Comparison of ENCODE assay signal across 1 cellular context in the genomic region with DNA sequence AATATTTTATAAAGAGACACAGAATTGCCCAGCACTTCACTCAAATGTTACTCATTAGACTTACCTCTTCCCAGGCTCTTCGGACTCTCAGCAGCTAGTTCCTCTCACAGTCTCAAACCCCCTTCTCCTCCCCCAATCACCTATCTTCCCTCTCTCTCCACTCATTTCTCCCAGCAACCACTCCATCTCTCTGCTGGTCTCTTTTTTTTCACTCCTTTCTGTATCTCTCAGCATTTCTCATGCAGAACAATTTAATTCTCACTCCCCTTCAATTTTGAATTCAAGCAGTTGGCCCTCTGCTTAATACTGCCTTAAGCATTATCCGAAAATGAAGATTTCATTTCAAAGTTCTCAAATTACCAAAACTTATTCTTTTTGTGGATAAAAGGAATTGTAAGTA.
TF ChIP-seq lines count a peak whose summit lies in the region.

No MANE protein-coding gene starts in this region.

TF ChIP-seq in SK-N-SH, 30 proteins besides CTCF, POLR2A, EP300 and RAD21:
- TF ChIP-seq YY1 (IDR thresholded peaks at IDR 0.05; ENCODE audit: low read depth) = no peak
- no peak for TF ChIP-seq RXRA (IDR thresholded peaks at IDR 0.05; ENCODE audit: borderline replicate concordance, low read depth)
- TF ChIP-seq TAF1 (IDR thresholded peaks at IDR 0.05; ENCODE audit: borderline replicate concordance, low read depth, low read length) = 0 out of 2 replicates have a peak, but pooled peaks have one; percentile 23
- TF ChIP-seq, protein P1, sequence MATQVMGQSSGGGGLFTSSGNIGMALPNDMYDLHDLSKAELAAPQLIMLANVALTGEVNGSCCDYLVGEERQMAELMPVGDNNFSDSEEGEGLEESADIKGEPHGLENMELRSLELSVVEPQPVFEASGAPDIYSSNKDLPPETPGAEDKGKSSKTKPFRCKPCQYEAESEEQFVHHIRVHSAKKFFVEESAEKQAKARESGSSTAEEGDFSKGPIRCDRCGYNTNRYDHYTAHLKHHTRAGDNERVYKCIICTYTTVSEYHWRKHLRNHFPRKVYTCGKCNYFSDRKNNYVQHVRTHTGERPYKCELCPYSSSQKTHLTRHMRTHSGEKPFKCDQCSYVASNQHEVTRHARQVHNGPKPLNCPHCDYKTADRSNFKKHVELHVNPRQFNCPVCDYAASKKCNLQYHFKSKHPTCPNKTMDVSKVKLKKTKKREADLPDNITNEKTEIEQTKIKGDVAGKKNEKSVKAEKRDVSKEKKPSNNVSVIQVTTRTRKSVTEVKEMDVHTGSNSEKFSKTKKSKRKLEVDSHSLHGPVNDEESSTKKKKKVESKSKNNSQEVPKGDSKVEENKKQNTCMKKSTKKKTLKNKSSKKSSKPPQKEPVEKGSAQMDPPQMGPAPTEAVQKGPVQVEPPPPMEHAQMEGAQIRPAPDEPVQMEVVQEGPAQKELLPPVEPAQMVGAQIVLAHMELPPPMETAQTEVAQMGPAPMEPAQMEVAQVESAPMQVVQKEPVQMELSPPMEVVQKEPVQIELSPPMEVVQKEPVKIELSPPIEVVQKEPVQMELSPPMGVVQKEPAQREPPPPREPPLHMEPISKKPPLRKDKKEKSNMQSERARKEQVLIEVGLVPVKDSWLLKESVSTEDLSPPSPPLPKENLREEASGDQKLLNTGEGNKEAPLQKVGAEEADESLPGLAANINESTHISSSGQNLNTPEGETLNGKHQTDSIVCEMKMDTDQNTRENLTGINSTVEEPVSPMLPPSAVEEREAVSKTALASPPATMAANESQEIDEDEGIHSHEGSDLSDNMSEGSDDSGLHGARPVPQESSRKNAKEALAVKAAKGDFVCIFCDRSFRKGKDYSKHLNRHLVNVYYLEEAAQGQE (IDR thresholded peaks at IDR 0.05; ENCODE audit: low read depth, low read length) = no peak
- no peak for TF ChIP-seq ELF1 (IDR thresholded peaks at IDR 0.05)
